In the genomic region with DNA sequence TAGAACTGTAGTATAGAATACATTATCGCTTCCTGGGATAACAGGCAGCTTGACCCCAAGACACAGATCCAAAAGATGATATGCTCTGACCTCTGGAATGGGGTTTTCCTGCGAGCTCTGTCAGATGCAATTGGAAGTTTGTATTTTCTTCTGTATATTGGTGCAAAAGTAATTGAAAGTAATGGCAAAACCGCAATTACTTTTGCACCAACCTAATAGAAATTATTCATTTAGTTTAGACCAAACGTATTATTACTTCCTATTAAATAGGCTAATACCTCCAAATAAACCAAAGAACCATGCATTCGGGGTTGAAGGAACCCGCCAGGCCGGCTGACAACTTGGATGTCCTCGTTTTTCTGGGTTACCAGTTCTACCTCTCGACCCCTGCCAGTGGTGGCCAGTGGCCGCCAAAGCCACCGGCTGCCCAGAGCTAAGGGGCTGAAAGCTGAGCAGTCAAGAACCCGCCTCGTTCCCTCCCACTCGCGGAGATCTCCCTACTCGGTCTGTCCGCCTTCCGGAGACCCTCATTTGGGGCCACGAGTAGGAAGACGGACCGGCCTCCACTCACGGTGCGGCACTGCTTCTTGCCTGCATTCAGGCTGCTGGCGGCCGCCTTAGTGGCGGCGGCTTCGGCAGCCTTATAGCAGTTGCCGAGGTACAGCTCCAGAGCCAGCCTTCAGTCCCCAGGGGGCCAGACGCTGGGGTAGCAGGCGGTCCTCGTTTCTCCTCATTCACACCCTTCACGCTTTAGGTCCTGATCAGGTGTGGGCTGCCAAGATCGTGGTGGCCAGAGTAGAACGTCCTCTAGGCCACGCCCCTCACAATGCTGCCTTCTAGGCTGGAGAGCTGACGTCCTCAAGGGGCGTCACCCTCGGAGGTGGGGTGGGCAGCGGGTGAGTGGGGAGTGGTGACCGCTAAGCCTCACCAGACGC, we compare ENCODE assay signal across 9 cellular contexts.
A peak's percentile ranks its signal among the peaks of the same experiment; 100 is the strongest.
DNase-seq lines count a peak whose midpoint lies in the region; TF ChIP-seq lines count a peak whose summit lies in the region.
"Had no signal": no experiment of that assay in that cellular context is flagged by ENCODE, and none has a peak within 500 bp of the region (broad histone marks: within the 10 kb centered on the region; RNA-seq: fewer than 3 reads in every experiment).

No MANE protein-coding gene starts in this region.

- no peak overlapping the region for H3K27ac ChIP-seq in SJCRH30
- H3K27ac ChIP-seq in fibroblast of lung (ENCODE audit: insufficient read depth, low read length) = no peak overlapping the region
- H3K27ac ChIP-seq in neural cell (ENCODE audit: low read length) = no peak overlapping the region
- no peak overlapping the region for H3K27ac ChIP-seq in GM23248

- H3K4me3 ChIP-seq in SJCRH30 (peak overlapping the region; percentile 55), fibroblast of lung (replicated peaks in 1 of 4; ENCODE audit: control extremely low read depth in 1 of 4, insufficient read depth in 1 of 4, low read depth in 3 of 4, low read length in 4 of 4) (peak overlapping the region in 3 of 4 experiments; percentile 35 to 50 (median 38)), neural cell (ENCODE audit: low read length) (peak overlapping the region; percentile 59), GM23248 (no peak overlapping the region)

- in situ Hi-C loops in GM23248 (cut with MboI) = no loop called here

- no peak for TF ChIP-seq CTCF in fibroblast of lung (conservative IDR thresholded peaks at IDR 0.05 in 1 of 2, IDR thresholded peaks at IDR 0.05 in 1 of 2; ENCODE audit: low read depth in 1 of 2, low read length in 2 of 2)
- no peak for TF ChIP-seq CTCF in neural cell (IDR thresholded peaks at IDR 0.05; ENCODE audit: poor library complexity, severe bottlenecking)

- H3K9me3 Mint-ChIP-seq in T-helper 2 cell treated with Interferon-gamma antibody and Interleukin-4, amounts not matched to agents 5 μg/mL and 100 μg/mL, for 36 hours = no peaks in the 10 kb centered on the region

- H3K4me2 ChIP-seq in fibroblast of lung (ENCODE audit: extremely low read depth, insufficient read depth, low read length) (peak overlapping the region; percentile 51), neural cell (ENCODE audit: low read length) (no peak overlapping the region), GM23248 (ENCODE audit: unreplicated experiment) (no peak overlapping the region)

- H3K27me3 ChIP-seq in SJCRH30 = no peaks in the 10 kb centered on the region
- H3K27me3 ChIP-seq in fibroblast of lung (ENCODE audit: control insufficient read depth, insufficient read depth, low read length) = no peaks in the 10 kb centered on the region
- no peaks in the 10 kb centered on the region for H3K27me3 ChIP-seq in neural cell (ENCODE audit: insufficient read depth, low read depth, low read length)
- H3K27me3 ChIP-seq in GM23248 (replicated peaks; ENCODE audit: insufficient read depth) = no peaks in the 10 kb centered on the region

- H3K9me2 ChIP-seq in neural cell (ENCODE audit: insufficient read depth, low read length) (no peaks in the 10 kb centered on the region), GM23248 (ENCODE audit: insufficient read depth) (no peaks in the 10 kb centered on the region)

- WGBS in GM23248 (ENCODE audit: low coverage in 1 of 2, low lambda C conversion rate in 2 of 2, missing lambda C conversion rate in 2 of 2), 2 experiments = 65 to 78% methylated on average over 19 to 38 of the region's 42 CpGs

- H3K4me1 ChIP-seq in SJCRH30 (no peaks in the 10 kb centered on the region), fibroblast of lung (ENCODE audit: control insufficient read depth, extremely low read depth, insufficient read depth, low read length) (no peaks in the 10 kb centered on the region), GM23248 (ENCODE audit: insufficient read depth) (no peaks in the 10 kb centered on the region)

- H3K9ac ChIP-seq in fibroblast of lung (ENCODE audit: insufficient read depth, low read length) (no peak overlapping the region), neural cell (ENCODE audit: low read length) (peak overlapping the region; percentile 26), GM23248 (no peak overlapping the region)

- no peaks in the 10 kb centered on the region for H3K4me1 Mint-ChIP-seq in T-helper 2 cell treated with Interferon-gamma antibody and Interleukin-4, amounts not matched to agents 5 μg/mL and 100 μg/mL, for 36 hours (ENCODE audit: low read depth)

- H3K79me2 ChIP-seq in fibroblast of lung (ENCODE audit: control insufficient read depth, insufficient read depth, low read length) (no peaks in the 10 kb centered on the region), neural cell (replicated peaks; ENCODE audit: insufficient read depth, low read length) (no peaks in the 10 kb centered on the region), GM23248 (ENCODE audit: insufficient read depth) (no peaks in the 10 kb centered on the region)

- DNase-seq in T-helper 2 cell treated with Interferon-gamma antibody and Interleukin-4, amounts not matched to agents 5 μg/mL and 100 μg/mL, for 36 hours (ENCODE audit: low spot score) = no peak
- DNase-seq in T-helper 2 cell (no peak), SJCRH30 (peak; percentile 67 to 70), fibroblast of lung (ENCODE audit: low read depth in 2 of 2) (peak; percentile 1 to 2), GM23248 (no peak), LoVo (ENCODE audit: low spot score) (no peak), ureter (ENCODE audit: low spot score) (no peak)
- DNase-seq: CD4-positive, CD25-positive, alpha-beta regulatory T cell had no signal

- H3K36me3 ChIP-seq in SJCRH30 = no peaks in the 10 kb centered on the region
- H3K36me3 ChIP-seq in fibroblast of lung (ENCODE audit: control insufficient read depth, insufficient read depth, low read length) = no peaks in the 10 kb centered on the region
- H3K36me3 ChIP-seq in neural cell (ENCODE audit: insufficient read depth, low read length) = no peaks in the 10 kb centered on the region
- no peaks in the 10 kb centered on the region for H3K36me3 ChIP-seq in GM23248 (ENCODE audit: low read depth)

- no peak for TF ChIP-seq EP300 in neural cell (conservative IDR thresholded peaks at IDR 0.05; ENCODE audit: poor library complexity, severe bottlenecking)

- TF ChIP-seq RAD21 in neural cell (conservative IDR thresholded peaks at IDR 0.05) = no peak

- peak overlapping the region; percentile 26 for H3K4me3 Mint-ChIP-seq in T-helper 2 cell treated with Interferon-gamma antibody and Interleukin-4, amounts not matched to agents 5 μg/mL and 100 μg/mL, for 36 hours

- H2AFZ ChIP-seq in fibroblast of lung (ENCODE audit: low read length) (peak overlapping the region; percentile 62), neural cell (ENCODE audit: low read depth, low read length) (no peak overlapping the region), GM23248 (no peak overlapping the region)

- peaks cover 13% of the 10 kb centered on the region for H3K27me3 Mint-ChIP-seq in T-helper 2 cell treated with Interferon-gamma antibody and Interleukin-4, amounts not matched to agents 5 μg/mL and 100 μg/mL, for 36 hours (ENCODE audit: low read depth)

- H3K36me3 Mint-ChIP-seq in T-helper 2 cell treated with Interferon-gamma antibody and Interleukin-4, amounts not matched to agents 5 μg/mL and 100 μg/mL, for 36 hours (ENCODE audit: low read depth) = no peaks in the 10 kb centered on the region
- H3K36me3 Mint-ChIP-seq: CD4-positive, CD25-positive, alpha-beta regulatory T cell had no signal

- H3K9me3 ChIP-seq in SJCRH30 (replicated peaks) (no peaks in the 10 kb centered on the region), fibroblast of lung (ENCODE audit: control insufficient read depth, insufficient read depth, low read depth, low read length) (no peaks in the 10 kb centered on the region), neural cell (ENCODE audit: low read length) (no peaks in the 10 kb centered on the region), GM23248 (ENCODE audit: low read depth) (no peaks in the 10 kb centered on the region)

- H4K20me1 ChIP-seq in fibroblast of lung (ENCODE audit: control insufficient read depth, extremely low read depth, insufficient read depth, low read length) = no peaks in the 10 kb centered on the region
- H4K20me1 ChIP-seq in neural cell (ENCODE audit: insufficient read depth) = no peaks in the 10 kb centered on the region
- H4K20me1 ChIP-seq in GM23248 (ENCODE audit: insufficient read depth) = no peaks in the 10 kb centered on the region

- H3F3A ChIP-seq in neural cell (ENCODE audit: insufficient read depth, low read length, poor library complexity, severe bottlenecking) (no peaks in the 10 kb centered on the region), GM23248 (ENCODE audit: insufficient read depth) (no peaks in the 10 kb centered on the region)

- no peak overlapping the region for H3K27ac Mint-ChIP-seq in T-helper 2 cell treated with Interferon-gamma antibody and Interleukin-4, amounts not matched to agents 5 μg/mL and 100 μg/mL, for 36 hours
- H3K27ac Mint-ChIP-seq: CD4-positive, CD25-positive, alpha-beta regulatory T cell had no signal

TF ChIP-seq in neural cell, 6 proteins besides CTCF, POLR2A, EP300 and RAD21 (continues in another document):
- no peak for TF ChIP-seq EZH2 (IDR thresholded peaks at IDR 0.05; ENCODE audit: borderline replicate concordance, insufficient read depth, low read length, poor library complexity, severe bottlenecking)
- TF ChIP-seq, protein P1, sequence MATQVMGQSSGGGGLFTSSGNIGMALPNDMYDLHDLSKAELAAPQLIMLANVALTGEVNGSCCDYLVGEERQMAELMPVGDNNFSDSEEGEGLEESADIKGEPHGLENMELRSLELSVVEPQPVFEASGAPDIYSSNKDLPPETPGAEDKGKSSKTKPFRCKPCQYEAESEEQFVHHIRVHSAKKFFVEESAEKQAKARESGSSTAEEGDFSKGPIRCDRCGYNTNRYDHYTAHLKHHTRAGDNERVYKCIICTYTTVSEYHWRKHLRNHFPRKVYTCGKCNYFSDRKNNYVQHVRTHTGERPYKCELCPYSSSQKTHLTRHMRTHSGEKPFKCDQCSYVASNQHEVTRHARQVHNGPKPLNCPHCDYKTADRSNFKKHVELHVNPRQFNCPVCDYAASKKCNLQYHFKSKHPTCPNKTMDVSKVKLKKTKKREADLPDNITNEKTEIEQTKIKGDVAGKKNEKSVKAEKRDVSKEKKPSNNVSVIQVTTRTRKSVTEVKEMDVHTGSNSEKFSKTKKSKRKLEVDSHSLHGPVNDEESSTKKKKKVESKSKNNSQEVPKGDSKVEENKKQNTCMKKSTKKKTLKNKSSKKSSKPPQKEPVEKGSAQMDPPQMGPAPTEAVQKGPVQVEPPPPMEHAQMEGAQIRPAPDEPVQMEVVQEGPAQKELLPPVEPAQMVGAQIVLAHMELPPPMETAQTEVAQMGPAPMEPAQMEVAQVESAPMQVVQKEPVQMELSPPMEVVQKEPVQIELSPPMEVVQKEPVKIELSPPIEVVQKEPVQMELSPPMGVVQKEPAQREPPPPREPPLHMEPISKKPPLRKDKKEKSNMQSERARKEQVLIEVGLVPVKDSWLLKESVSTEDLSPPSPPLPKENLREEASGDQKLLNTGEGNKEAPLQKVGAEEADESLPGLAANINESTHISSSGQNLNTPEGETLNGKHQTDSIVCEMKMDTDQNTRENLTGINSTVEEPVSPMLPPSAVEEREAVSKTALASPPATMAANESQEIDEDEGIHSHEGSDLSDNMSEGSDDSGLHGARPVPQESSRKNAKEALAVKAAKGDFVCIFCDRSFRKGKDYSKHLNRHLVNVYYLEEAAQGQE (IDR thresholded peaks at IDR 0.05; ENCODE audit: borderline replicate concordance) = no peak
- TF ChIP-seq SMC3 (conservative IDR thresholded peaks at IDR 0.05; ENCODE audit: poor library complexity) = no peak
- no peak for TF ChIP-seq TAF1 (IDR thresholded peaks at IDR 0.05; ENCODE audit: low read depth)

Comparison
In these comparisons a context has a peak if more than half of its experiments do, and no peak if none do; other contexts are left out.
1. DNase-seq: peak in SJCRH30 (2 of 2) and fibroblast of lung (2 of 2); none in T-helper 2 cell treated with Interferon-gamma antibody and Interleukin-4, amounts not matched to agents 5 μg/mL and 100 μg/mL, for 36 hours (single experiment), T-helper 2 cell (0 of 5), GM23248 (single experiment), LoVo (single experiment) and ureter (single experiment).